In genomic region chr2:85156141-85156540, GRCh38 we compare ENCODE assay signal across 24 cellular contexts. TPM values are rescaled to one million over a fixed set of nuclear protein-coding genes. Genes with fewer than 3 reads are reported as not detected.
A peak's percentile ranks its signal among the peaks of the same experiment; 100 is the strongest.
DNase-seq lines count a peak whose midpoint lies in the region; ATAC-seq and TF ChIP-seq lines count a peak whose summit lies in the region.
"Had no signal": no experiment of that assay in that cellular context is flagged by ENCODE, and none has a peak within 500 bp of the region (broad histone marks: within the 10 kb centered on the region; RNA-seq: fewer than 3 reads in every experiment).

No MANE protein-coding gene starts in this region.

- no peak for TF ChIP-seq RAD21 in Ishikawa (IDR thresholded peaks at IDR 0.05; ENCODE audit: low read depth)

- ATAC-seq in GM18873 (IDR thresholded peaks at IDR 0.05; ENCODE audit: low FRiP score, unreplicated experiment) (no peak), GM19351 (IDR thresholded peaks at IDR 0.05; ENCODE audit: unreplicated experiment) (no peak)
- ATAC-seq: foreskin keratinocyte; stimulated activated memory B cell treated with anti-CD40 and anti-IgM and Interleukin-4, amounts not matched to agents 10 μg/mL and 1 μg/mL and 100 μg/mL, for 72 hours; T-helper 17 cell had no signal

- TF ChIP-seq CTCF in brain (conservative IDR thresholded peaks at IDR 0.05): no peak

- H3K27ac Mint-ChIP-seq in brain: peak overlapping the region in 3 of 5 experiments; percentile 27 to 62 (median 56)
- H3K27ac Mint-ChIP-seq: HFFc6; stimulated activated memory B cell treated with anti-CD40 and anti-IgM and Interleukin-4, amounts not matched to agents 10 μg/mL and 1 μg/mL and 100 μg/mL, for 72 hours; T-helper 17 cell had no signal

- DNase-seq in glomerular visceral epithelial cell (ENCODE audit: extremely low spot score) (peak; percentile 53), renal cortical epithelial cell (ENCODE audit: low read depth) (peak; percentile 90), T1000 (lab: John Stamatoyannopoulos, UW) (no peak), CD1c-positive myeloid dendritic cell (ENCODE audit: extremely low spot score) (no peak)
- DNase-seq: activated CD8-positive, alpha-beta memory T cell treated with anti-CD3 and anti-CD28 coated beads, Interleukin-2, amount 50 U/mL, for 48 hours; activated effector memory CD4-positive, alpha-beta T cell treated with anti-CD3 and anti-CD28 coated beads, Interleukin-2, amount 50 U/mL, for 16 hours; cerebellar nuclear complex; DMS79; effector memory CD4-positive, alpha-beta T cell; foreskin keratinocyte; HFFc6; mesendoderm; NCI-H1105; NCI-H69; OCI-M1; retina; SHP77 treated with DMSO at 0.1 percent for 48 hours; T-helper 17 cell had no signal

- H3K36me3 Mint-ChIP-seq in brain: peaks cover 3% of the 10 kb centered on the region
- H3K36me3 Mint-ChIP-seq: stimulated activated memory B cell treated with anti-CD40 and anti-IgM and Interleukin-4, amounts not matched to agents 10 μg/mL and 1 μg/mL and 100 μg/mL, for 72 hours had no signal

- no peak for TF ChIP-seq EP300 in Ishikawa (IDR thresholded peaks at IDR 0.05; ENCODE audit: borderline replicate concordance)

- no peaks in the 10 kb centered on the region for H3K9me3 Mint-ChIP-seq in brain
- H3K9me3 Mint-ChIP-seq: HFFc6; stimulated activated memory B cell treated with anti-CD40 and anti-IgM and Interleukin-4, amounts not matched to agents 10 μg/mL and 1 μg/mL and 100 μg/mL, for 72 hours had no signal

- H3K27me3 Mint-ChIP-seq in brain: no peaks in the 10 kb centered on the region

- H3K4me3 Mint-ChIP-seq in brain: peak overlapping the region in 1 of 5 experiments; percentile 10
- H3K4me3 Mint-ChIP-seq: HFFc6; stimulated activated memory B cell treated with anti-CD40 and anti-IgM and Interleukin-4, amounts not matched to agents 10 μg/mL and 1 μg/mL and 100 μg/mL, for 72 hours; T-helper 17 cell had no signal

- peaks cover 53% of the 10 kb centered on the region for H3K4me1 Mint-ChIP-seq in brain
- H3K4me1 Mint-ChIP-seq: stimulated activated memory B cell treated with anti-CD40 and anti-IgM and Interleukin-4, amounts not matched to agents 10 μg/mL and 1 μg/mL and 100 μg/mL, for 72 hours; T-helper 17 cell had no signal

TF ChIP-seq in Ishikawa, 13 proteins besides CTCF, POLR2A, EP300 and RAD21:
- TF ChIP-seq NFIC (IDR thresholded peaks at IDR 0.05) (peak; percentile 40; the same call in 1 of the 2 replicates), EGR1 (IDR thresholded peaks at IDR 0.05) (no peak)

RNA-seq across cellular contexts. Expression of gene TCF7L1, which starts 22.9 kb away (rescaled TPM):
- polyA plus RNA-seq in brain (ENCODE audit: insufficient read depth, low read depth, low replicate concordance): 15.3 TPM
- total RNA-seq in renal cortical epithelial cell: 0.52 and 1.4 TPM in 2 replicates
- polyA plus RNA-seq: neural cell had no signal

Comparison
In these comparisons a context has a peak if more than half of its experiments do, and no peak if none do; other contexts are left out.
1. DNase-seq: peak in glomerular visceral epithelial cell (single experiment) and renal cortical epithelial cell (single experiment); none in T1000 (single experiment) and CD1c-positive myeloid dendritic cell (single experiment).